Comparison of ENCODE assay signal across 15 cellular contexts in the genomic region with DNA sequence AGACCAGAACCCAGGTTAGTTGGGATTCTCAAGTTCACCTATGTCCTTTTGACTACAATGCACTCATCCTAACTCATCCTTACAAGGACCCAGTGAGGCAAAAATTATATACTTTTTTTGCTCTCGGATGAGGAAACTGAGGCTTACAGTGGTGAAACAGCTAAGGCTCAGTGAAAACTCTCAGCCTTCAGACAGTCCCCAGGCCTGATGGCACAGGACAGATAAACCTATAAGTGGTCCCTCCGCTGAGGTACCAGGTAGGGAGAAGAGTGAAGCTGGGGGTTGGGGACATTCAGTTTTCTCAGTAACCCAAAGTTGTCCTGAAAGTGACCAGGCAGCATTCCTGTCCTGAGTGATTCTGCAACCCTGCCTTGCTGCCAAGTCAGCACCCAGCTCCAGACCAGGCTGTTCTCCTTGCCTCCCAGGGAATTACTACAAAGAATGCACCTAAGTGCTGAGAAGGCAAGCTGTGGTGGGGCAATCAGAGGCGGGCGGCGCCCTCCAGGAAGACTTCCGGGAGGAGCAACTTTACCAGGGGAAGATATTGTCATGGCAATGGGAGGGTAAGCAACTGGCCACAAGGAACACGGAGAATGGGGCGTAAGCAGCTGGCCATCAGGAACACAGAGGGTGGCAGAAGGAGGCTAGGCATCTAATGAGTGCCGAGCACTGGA. TPM values are rescaled to one million over a fixed set of nuclear protein-coding genes. Genes with fewer than 3 reads are reported as not detected.
A peak's percentile ranks its signal among the peaks of the same experiment; 100 is the strongest.
DNase-seq lines count a peak whose midpoint lies in the region; ATAC-seq, FAIRE-seq and TF ChIP-seq lines count a peak whose summit lies in the region.
"Had no signal": no experiment of that assay in that cellular context is flagged by ENCODE, and none has a peak within 500 bp of the region (broad histone marks: within the 10 kb centered on the region; RNA-seq: fewer than 3 reads in every experiment).

No MANE protein-coding gene starts in this region.

- POLR2A ChIA-PET in HCT116 (lab: Charles Lee): interaction anchor here (1.0 kb wide), 1 partner anchor 13 kb away, joined by 3 read pairs; no protein-coding TSS in a partner anchor
- POLR2A ChIA-PET in activated CD8-positive, alpha-beta T cell treated with anti-CD3 and anti-CD28 coated beads for 36 hours (lab: Charles Lee): no interaction called here

- no peak overlapping the region for H3K4me3 Mint-ChIP-seq in activated CD8-positive, alpha-beta T cell treated with anti-CD3 and anti-CD28 coated beads for 36 hours
- H3K4me3 Mint-ChIP-seq in endothelial cell (ENCODE audit: unreplicated experiment) (no peak overlapping the region), T-helper 17 cell (no peak overlapping the region)

- H3K9me1 ChIP-seq in keratinocyte (ENCODE audit: control insufficient read depth, extremely low read depth, insufficient read depth, low read length): peaks cover 7% of the 10 kb centered on the region

- H3K4me1 ChIP-seq in HCT116 (ENCODE audit: control insufficient read depth in 1 of 2, insufficient read depth in 2 of 2, low read length in 2 of 2) (peaks cover 71 to 93% of the 10 kb centered on the region in 2 experiments), keratinocyte (ENCODE audit: control insufficient read depth, extremely low read depth, insufficient read depth, low read length) (peaks cover 46% of the 10 kb centered on the region), smooth muscle cell (ENCODE audit: low read depth) (peaks cover 31% of the 10 kb centered on the region)

- H3K4me1 Mint-ChIP-seq in activated CD8-positive, alpha-beta T cell treated with anti-CD3 and anti-CD28 coated beads for 36 hours (ENCODE audit: low read depth): no peaks in the 10 kb centered on the region
- H3K4me1 Mint-ChIP-seq in endothelial cell (ENCODE audit: unreplicated experiment) (peaks cover 12% of the 10 kb centered on the region), T-helper 17 cell (peaks cover 3% of the 10 kb centered on the region)

- intact Hi-C loops in HCT116 (cut with micrococcal nuclease): no loop called here
- intact Hi-C loops in activated CD8-positive, alpha-beta T cell treated with anti-CD3 and anti-CD28 coated beads for 36 hours (cut with micrococcal nuclease): no loop called here

- 39% methylated on average over 9 of the region's 9 CpGs for WGBS in smooth muscle cell (ENCODE audit: low lambda C conversion rate)

- no peaks in the 10 kb centered on the region for H3K36me3 Mint-ChIP-seq in activated CD8-positive, alpha-beta T cell treated with anti-CD3 and anti-CD28 coated beads for 36 hours (ENCODE audit: low read depth)
- no peaks in the 10 kb centered on the region for H3K36me3 Mint-ChIP-seq in endothelial cell (ENCODE audit: low read depth, unreplicated experiment)
- peaks cover 2% of the 10 kb centered on the region for H3K36me3 Mint-ChIP-seq in T-helper 17 cell (ENCODE audit: low read depth)

- H3K27ac ChIP-seq in HCT116 (ENCODE audit: low read depth, low read length) (peak overlapping the region; percentile 19; the same call in 1 of the 2 replicates), keratinocyte (ENCODE audit: control insufficient read depth, insufficient read depth, low read length) (no peak overlapping the region), smooth muscle cell (ENCODE audit: low read depth) (peak overlapping the region; percentile 42)

- H3F3A ChIP-seq in smooth muscle cell (ENCODE audit: low read depth): peaks cover 4% of the 10 kb centered on the region

- CTCF ChIA-PET in HCT116 (lab: Charles Lee): interaction anchor here (1.6 kb wide), 1 partner anchor 11 kb away, joined by 7 read pairs; no protein-coding TSS in a partner anchor
- CTCF ChIA-PET in activated CD8-positive, alpha-beta T cell treated with anti-CD3 and anti-CD28 coated beads for 36 hours (lab: Charles Lee): interaction anchor here (0.9 to 8.6 kb wide), 3 partner anchors 12 to 38 kb away, joined by 4 to 53 read pairs (median 6); no protein-coding TSS in a partner anchor

- TF ChIP-seq CTCF in HCT116 (IDR thresholded peaks at IDR 0.05 in 2 of 3, conservative IDR thresholded peaks at IDR 0.05 in 1 of 3; ENCODE audit: borderline replicate concordance in 1 of 3, insufficient read depth in 1 of 3, low read depth in 2 of 3, low read length in 2 of 3) (no peak), keratinocyte (optimal IDR thresholded peaks at IDR 0.05 in 1 of 3, IDR thresholded peaks at IDR 0.05 in 1 of 3, conservative IDR thresholded peaks at IDR 0.05 in 1 of 3; ENCODE audit: extremely low read depth in 1 of 3, insufficient read depth in 2 of 3, low read length in 3 of 3) (no peak), smooth muscle cell (IDR thresholded peaks at IDR 0.05; ENCODE audit: borderline replicate concordance, insufficient read depth, poor library complexity, severe bottlenecking) (no peak), endothelial cell (IDR thresholded peaks at IDR 0.05; ENCODE audit: unreplicated experiment) (no peak)
- no peak for TF ChIP-seq CTCF in activated CD8-positive, alpha-beta T cell treated with anti-CD3 and anti-CD28 coated beads for 36 hours (IDR thresholded peaks at IDR 0.05)

- peaks cover 0 to 6% of the 10 kb centered on the region in 2 experiments; a peak in 1 of 4 replicates for H3K36me3 ChIP-seq in HCT116 (ENCODE audit: control insufficient read depth in 1 of 2, insufficient read depth in 2 of 2, low read length in 2 of 2)
- H3K36me3 ChIP-seq in keratinocyte (ENCODE audit: control insufficient read depth in 2 of 2, extremely low read depth in 1 of 2, insufficient read depth in 2 of 2, low read length in 2 of 2): peaks cover 10 to 31% of the 10 kb centered on the region in 2 experiments
- H3K36me3 ChIP-seq in smooth muscle cell (ENCODE audit: low read depth): no peaks in the 10 kb centered on the region
- H3K36me3 ChIP-seq: Peyer's patch had no signal

- dilution Hi-C loops in keratinocyte (cut with MboI; ENCODE audit: extremely low pct_ligation_motif_present, low sequenced_read_pairs): no loop called here

- H3K4me2 ChIP-seq in HCT116 (ENCODE audit: low read length) (peak overlapping the region; percentile 81), keratinocyte (ENCODE audit: control insufficient read depth, extremely low read depth, insufficient read depth, low read depth, low read length) (peak overlapping the region; percentile 31), smooth muscle cell (no peak overlapping the region)

- no peak for TF ChIP-seq RAD21 in HCT116 (IDR thresholded peaks at IDR 0.05; ENCODE audit: low read depth)

- peaks cover 17% of the 10 kb centered on the region for H3K27me3 Mint-ChIP-seq in activated CD8-positive, alpha-beta T cell treated with anti-CD3 and anti-CD28 coated beads for 36 hours
- H3K27me3 Mint-ChIP-seq in endothelial cell (ENCODE audit: unreplicated experiment): peaks cover 1% of the 10 kb centered on the region
- peaks cover 16% of the 10 kb centered on the region for H3K27me3 Mint-ChIP-seq in T-helper 17 cell

- TF ChIP-seq POLR2A in HCT116 (IDR thresholded peaks at IDR 0.05; ENCODE audit: borderline replicate concordance, extremely low read depth, insufficient read depth, insufficient read length): no peak

- BruUV-seq in HCT116 (replicated peaks; lab: Mats Ljungman, UMichigan): no TSS peak

- H3K9me3 ChIP-seq in HCT116 (ENCODE audit: control insufficient read depth in 1 of 2, insufficient read depth in 1 of 2, low read depth in 1 of 2, low read length in 2 of 2) (no peaks in the 10 kb centered on the region), keratinocyte (ENCODE audit: control insufficient read depth, low read depth, low read length) (no peaks in the 10 kb centered on the region), smooth muscle cell (replicated peaks; ENCODE audit: low read depth) (no peaks in the 10 kb centered on the region), T-helper 17 cell (ENCODE audit: control insufficient read depth, low read length, poor library complexity, severe bottlenecking) (no peaks in the 10 kb centered on the region)
- H3K9me3 ChIP-seq: Peyer's patch had no signal

- H4K20me1 ChIP-seq in HCT116 (ENCODE audit: insufficient read depth): no peaks in the 10 kb centered on the region
- peaks cover 17% of the 10 kb centered on the region for H4K20me1 ChIP-seq in keratinocyte (ENCODE audit: control insufficient read depth, extremely low read depth, insufficient read depth, low read length)
- H4K20me1 ChIP-seq in smooth muscle cell (ENCODE audit: low read depth): no peaks in the 10 kb centered on the region

- ATAC-seq in HCT116 (no peak), T-helper 17 cell (no peak)
- no peak for ATAC-seq in activated CD8-positive, alpha-beta T cell treated with anti-CD3 and anti-CD28 coated beads for 36 hours
- ATAC-seq: activated CD4-positive, CD25-positive, alpha-beta regulatory T cell treated with anti-CD3 and anti-CD28 coated beads, Interleukin-2, amount 50 U/mL, for 24 hours had no signal

- peak; percentile 5 for FAIRE-seq in keratinocyte (lab: Jason Lieb, UNC)

- RAD21 ChIA-PET in HCT116 (lab: Charles Lee; ENCODE audit: low non-redundant PET in 1 of 2, low total read pairs in 2 of 2, uncharacterized antibody in 2 of 2, unreplicated experiment in 2 of 2): no interaction called here

- H3K27ac Mint-ChIP-seq in activated CD8-positive, alpha-beta T cell treated with anti-CD3 and anti-CD28 coated beads for 36 hours: no peak overlapping the region
- H3K27ac Mint-ChIP-seq in endothelial cell (ENCODE audit: unreplicated experiment) (no peak overlapping the region), T-helper 17 cell (no peak overlapping the region)

- no peak for DNase-seq in HCT116 (ENCODE audit: low read depth, low spot score)
- peak; percentile 45 for DNase-seq in astrocyte of the hippocampus (ENCODE audit: low read depth, low spot score)
- DNase-seq in keratinocyte (ENCODE audit: low read depth, low spot score): no peak
- no peak for DNase-seq in smooth muscle cell (lab: John Stamatoyannopoulos, UW; ENCODE audit: unreplicated experiment)
- DNase-seq in activated CD8-positive, alpha-beta T cell treated with anti-CD3 and anti-CD28 coated beads for 36 hours: no peak
- DNase-seq in endothelial cell (ENCODE audit: low spot score): no peak
- DNase-seq in NCI-H2029 treated with DMSO at 0.1 percent for 48 hours (lab: John Stamatoyannopoulos, UW): no peak
- DNase-seq in T-helper 17 cell: no peak
- DNase-seq: activated gamma-delta T cell, DMS153, hypothalamus, NCI-H1436 treated with DMSO at 0.1 percent for 48 hours, Peyer's patch, retina had no signal

- H3K79me2 ChIP-seq in HCT116 (ENCODE audit: insufficient read depth, low read length): no peaks in the 10 kb centered on the region; the same call in 1 of the 2 replicates
- peaks cover 70% of the 10 kb centered on the region for H3K79me2 ChIP-seq in keratinocyte (ENCODE audit: control insufficient read depth, insufficient read depth, low read length)
- no peaks in the 10 kb centered on the region for H3K79me2 ChIP-seq in smooth muscle cell (ENCODE audit: low read depth)

- H2AFZ ChIP-seq in HCT116 (ENCODE audit: low read depth, low read length, poor library complexity, severe bottlenecking) (no peak overlapping the region), keratinocyte (ENCODE audit: control insufficient read depth, low read length) (no peak overlapping the region), smooth muscle cell (ENCODE audit: low read depth) (no peak overlapping the region)

- H3K9ac ChIP-seq in HCT116 (ENCODE audit: low read length) (peak overlapping the region; percentile 31), keratinocyte (ENCODE audit: control insufficient read depth, extremely low read depth, insufficient read depth, low read length) (no peak overlapping the region), smooth muscle cell (ENCODE audit: low read depth) (no peak overlapping the region)

- H3K9me2 ChIP-seq in HCT116 (ENCODE audit: insufficient read depth): no peaks in the 10 kb centered on the region

- no peaks in the 10 kb centered on the region for H3K9me3 Mint-ChIP-seq in activated CD8-positive, alpha-beta T cell treated with anti-CD3 and anti-CD28 coated beads for 36 hours
- H3K9me3 Mint-ChIP-seq in endothelial cell (ENCODE audit: unreplicated experiment): no peaks in the 10 kb centered on the region

- 0 out of 4 replicates have a peak overlapping the region, but pooled peaks of 1 of the 2 experiments have one; percentile 15 for H3K4me3 ChIP-seq in HCT116 (replicated peaks in 1 of 2; ENCODE audit: low read depth in 1 of 2, low read length in 2 of 2)
- no peak overlapping the region for H3K4me3 ChIP-seq in keratinocyte (ENCODE audit: control insufficient read depth in 2 of 3, extremely low read depth in 1 of 3, insufficient read depth in 2 of 3, low read depth in 1 of 3, low read length in 3 of 3)
- H3K4me3 ChIP-seq in smooth muscle cell: no peak overlapping the region
- H3K4me3 ChIP-seq: Peyer's patch had no signal

- H3K27me3 ChIP-seq in HCT116 (ENCODE audit: insufficient read depth, low read length) (no peaks in the 10 kb centered on the region), keratinocyte (ENCODE audit: control insufficient read depth, extremely low read depth, insufficient read depth, low read length) (no peaks in the 10 kb centered on the region), smooth muscle cell (ENCODE audit: low read depth) (no peaks in the 10 kb centered on the region)
- H3K27me3 ChIP-seq: Peyer's patch had no signal

RNA-seq across cellular contexts. Expression of a gene that starts 4.6 kb away (rescaled TPM):
- total RNA-seq in HCT116 (2021; ENCODE audit: unreplicated experiment): 5.7 TPM
- polyA plus RNA-seq in HCT116 (2012): 5.8 and 6.0 TPM in 2 replicates
- 26.5 to 50.8 TPM (median 36.6 TPM) in 3 replicates for polyA plus RNA-seq in keratinocyte
- 130 TPM for polyA plus RNA-seq in keratinocyte (2011; ENCODE audit: low read depth)
- polyA plus RNA-seq in keratinocyte (2011; cell fraction: cytosol; rRNA removed): 21.2 and 35.6 TPM in 2 replicates
- 37.2 and 51.5 TPM in 2 replicates for polyA plus RNA-seq in keratinocyte (2011; cell fraction: nucleus; rRNA removed)
- 37.8 and 126 TPM in 2 replicates for polyA plus RNA-seq in keratinocyte (2012; ENCODE audit: low replicate concordance)
- polyA minus RNA-seq in keratinocyte: 43.5 to 79.5 TPM (median 49.6 TPM) in 3 replicates
- polyA minus RNA-seq in keratinocyte (2011; cell fraction: cytosol; rRNA and poly(A)+ RNA removed): 95.7 TPM
- polyA minus RNA-seq in keratinocyte (2011; cell fraction: nucleus; rRNA and poly(A)+ RNA removed): 69.9 and 70.8 TPM in 2 replicates
- total RNA-seq in smooth muscle cell: 8.5 and 11.0 TPM in 2 replicates
- polyA plus RNA-seq in smooth muscle cell: 12.7 and 24.8 TPM in 2 replicates
- not detected for total RNA-seq in activated CD8-positive, alpha-beta T cell treated with anti-CD3 and anti-CD28 coated beads for 36 hours
- total RNA-seq in endothelial cell (ENCODE audit: unreplicated experiment): 14.1 TPM
- not detected for total RNA-seq in T-helper 17 cell

RNA-seq across cellular contexts. Expression of a gene that starts 14.6 kb away (rescaled TPM):
- 76.9 TPM for total RNA-seq in HCT116 (2021; ENCODE audit: unreplicated experiment)
- 25.0 and 39.1 TPM in 2 replicates for polyA plus RNA-seq in HCT116 (2012)
- polyA plus RNA-seq in keratinocyte: 130 to 166 TPM (median 164 TPM) in 3 replicates
- polyA plus RNA-seq in keratinocyte (2011; ENCODE audit: low read depth): 33.9 TPM
- 107 and 141 TPM in 2 replicates for polyA plus RNA-seq in keratinocyte (2011; cell fraction: cytosol; rRNA removed)
- 81.1 and 105 TPM in 2 replicates for polyA plus RNA-seq in keratinocyte (2011; cell fraction: nucleus; rRNA removed)
- polyA plus RNA-seq in keratinocyte (2012; ENCODE audit: low replicate concordance): 81.0 and 94.3 TPM in 2 replicates
- polyA minus RNA-seq in keratinocyte: 40.7 to 76.9 TPM (median 51.1 TPM) in 3 replicates
- polyA minus RNA-seq in keratinocyte (2011; cell fraction: cytosol; rRNA and poly(A)+ RNA removed): 121 TPM
- 31.7 and 43.4 TPM in 2 replicates for polyA minus RNA-seq in keratinocyte (2011; cell fraction: nucleus; rRNA and poly(A)+ RNA removed)
- total RNA-seq in smooth muscle cell: 4.4 and 14.1 TPM in 2 replicates
- polyA plus RNA-seq in smooth muscle cell: 18.6 and 19.9 TPM in 2 replicates
- total RNA-seq in activated CD8-positive, alpha-beta T cell treated with anti-CD3 and anti-CD28 coated beads for 36 hours: under 1 TPM; 0.16 to 0.38 TPM
- total RNA-seq in endothelial cell (ENCODE audit: unreplicated experiment): 4.2 TPM
- under 1 TPM in 1 of 2 donors, not detected in 1; 0.22 TPM for total RNA-seq in T-helper 17 cell

RNA-seq across cellular contexts. Expression of a gene that starts 47.8 kb away (rescaled TPM):
- total RNA-seq in HCT116 (2021; ENCODE audit: unreplicated experiment) (23.0 TPM), smooth muscle cell (2.5 and 2.7 TPM in 2 replicates), endothelial cell (ENCODE audit: unreplicated experiment) (0.21 TPM), T-helper 17 cell (1 to 10 TPM in 1 of 2 donors, under 1 TPM in 1; 0.62 to 1.3 TPM)
- polyA plus RNA-seq in HCT116 (2012): 27.4 and 29.6 TPM in 2 replicates
- polyA plus RNA-seq in keratinocyte (13.8 to 21.3 TPM (median 16.1 TPM) in 3 replicates), smooth muscle cell (0.96 and 10.0 TPM in 2 replicates)
- polyA plus RNA-seq in keratinocyte (2011; ENCODE audit: low read depth): 3.1 TPM
- 19.3 and 28.3 TPM in 2 replicates for polyA plus RNA-seq in keratinocyte (2011; cell fraction: cytosol; rRNA removed)
- 16.9 and 24.1 TPM in 2 replicates for polyA plus RNA-seq in keratinocyte (2011; cell fraction: nucleus; rRNA removed)
- polyA plus RNA-seq in keratinocyte (2012; ENCODE audit: low replicate concordance): 16.6 and 21.5 TPM in 2 replicates
- 23.5 to 55.7 TPM (median 25.5 TPM) in 3 replicates for polyA minus RNA-seq in keratinocyte
- 33.6 TPM for polyA minus RNA-seq in keratinocyte (2011; cell fraction: cytosol; rRNA and poly(A)+ RNA removed)
- polyA minus RNA-seq in keratinocyte (2011; cell fraction: nucleus; rRNA and poly(A)+ RNA removed): 9.9 and 12.5 TPM in 2 replicates
- under 1 TPM; 0.18 to 0.27 TPM for total RNA-seq in activated CD8-positive, alpha-beta T cell treated with anti-CD3 and anti-CD28 coated beads for 36 hours
